Comparison of ENCODE assay signal across 8 cellular contexts in the genomic region with DNA sequence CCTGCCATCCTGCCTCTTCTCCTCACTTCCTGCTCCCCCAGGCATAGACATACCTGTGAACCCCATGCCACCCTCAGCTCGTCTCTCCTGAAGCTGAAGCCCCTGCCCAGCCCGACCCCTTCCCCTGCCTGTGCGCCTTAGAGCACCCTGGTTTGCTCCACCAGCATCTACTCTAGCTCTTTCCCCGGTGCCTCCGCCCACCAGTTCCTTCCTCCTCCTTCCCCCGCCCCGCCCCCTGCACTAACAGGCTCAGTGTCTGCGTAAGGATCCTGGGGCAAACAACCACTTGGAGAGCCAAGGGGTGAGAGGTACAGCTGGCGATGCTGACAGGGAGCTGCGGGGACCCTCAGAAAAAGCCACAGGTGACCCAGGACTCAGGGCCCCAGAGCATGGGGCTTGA. TPM values are rescaled to one million over a fixed set of nuclear protein-coding genes. Genes with fewer than 3 reads are reported as not detected.
DNase-seq lines count a peak whose midpoint lies in the region; ATAC-seq and TF ChIP-seq lines count a peak whose summit lies in the region.

No MANE protein-coding gene starts in this region.

- no peaks in the 10 kb centered on the region; a peak in 1 of 5 replicates for H3K9me3 Mint-ChIP-seq in H9
- no peaks in the 10 kb centered on the region for H3K9me3 Mint-ChIP-seq in central memory CD8-positive, alpha-beta T cell

- no peak overlapping the region for H2BK12ac ChIP-seq in H9 (ENCODE audit: insufficient read length, low read depth, low read length)

- H3K18ac ChIP-seq in H9 (ENCODE audit: insufficient read length, low read depth, low read length) = no peak overlapping the region

- no peaks in the 10 kb centered on the region for H3K79me2 ChIP-seq in H9 (ENCODE audit: insufficient read depth, low read length)

- no peak overlapping the region for H4K91ac ChIP-seq in H9 (ENCODE audit: insufficient read length, low read depth, low read length)

- H2BK5ac ChIP-seq in H9 (ENCODE audit: insufficient read length, low read length) = no peak overlapping the region

- no peak overlapping the region for H2AFZ ChIP-seq in H9 (ENCODE audit: low read length)

- H4K20me1 ChIP-seq in H9 (ENCODE audit: control insufficient read depth, insufficient read depth, insufficient read length) = no peaks in the 10 kb centered on the region

- H4K8ac ChIP-seq in H9 (replicated peaks; ENCODE audit: insufficient read length, low read depth, low read length) = no peak overlapping the region

- no peak overlapping the region for H2BK120ac ChIP-seq in H9 (ENCODE audit: low read depth, low read length, poor library complexity, severe bottlenecking)

- TF ChIP-seq CTCF in H9 (conservative IDR thresholded peaks at IDR 0.05) (no peak), WERI-Rb-1 (IDR thresholded peaks at IDR 0.05; ENCODE audit: low read depth, low read length) (no peak)

- no peak overlapping the region for H3K4me2 ChIP-seq in H9 (ENCODE audit: insufficient read depth, insufficient read length, low read length)

- peak overlapping the region in 1 of 3 experiments; percentile 62; a peak in 2 of 7 replicates for H3K27ac Mint-ChIP-seq in H9
- H3K27ac Mint-ChIP-seq in central memory CD8-positive, alpha-beta T cell (ENCODE audit: low read depth) = peak overlapping the region; percentile 44

- H3K4me1 ChIP-seq in H9 (ENCODE audit: insufficient read depth, low read length) = no peaks in the 10 kb centered on the region

- 0 out of 5 replicates have a peak overlapping the region, but pooled peaks of 1 of the 2 experiments have one; percentile 5 for H3K4me3 Mint-ChIP-seq in H9
- peak overlapping the region; percentile 65 for H3K4me3 Mint-ChIP-seq in central memory CD8-positive, alpha-beta T cell

- no peak overlapping the region for H3K23ac ChIP-seq in H9 (ENCODE audit: insufficient read length, low read depth, low read length)

- H3K9me3 ChIP-seq in H9 (ENCODE audit: control insufficient read depth, low read depth, low read length) (no peaks in the 10 kb centered on the region), WERI-Rb-1 (ENCODE audit: severe bottlenecking) (no peaks in the 10 kb centered on the region)

- WGBS in H9 (ENCODE audit: extremely low coverage, insufficient read length, low lambda C conversion rate) = no CpG with 5 or more reads among the region's 10 CpGs

- no peaks in the 10 kb centered on the region for H3K36me3 ChIP-seq in WERI-Rb-1

- H3T11ph ChIP-seq in H9 (ENCODE audit: low read length) = no peak overlapping the region

- H3K4ac ChIP-seq in H9 (ENCODE audit: low read depth, low read length) = no peak overlapping the region

- no peaks in the 10 kb centered on the region for H3K36me3 Mint-ChIP-seq in H9 (ENCODE audit: insufficient read depth in 1 of 3, low read depth in 3 of 3)
- peaks cover 2% of the 10 kb centered on the region for H3K36me3 Mint-ChIP-seq in central memory CD8-positive, alpha-beta T cell (ENCODE audit: insufficient read depth)

- no peak overlapping the region for H3K9ac ChIP-seq in H9 (ENCODE audit: extremely low read depth, insufficient read length, low read length)

- DNase-seq in H9 = peak; percentile 82
- DNase-seq in WERI-Rb-1 = peak; percentile 59
- no peak for DNase-seq in central memory CD8-positive, alpha-beta T cell (ENCODE audit: low spot score in 2 of 2)
- DNase-seq in stimulated activated CD4-positive, alpha-beta T cell treated with anti-CD3 and anti-CD28 coated beads, TNF-alpha, amount 100 ng/mL, for 1 hour (ENCODE audit: low read depth in 3 of 3, low spot score in 1 of 3) = peak; percentile 4 to 44 (median 27)
- DNase-seq in HT-29 (ENCODE audit: low spot score) = no peak

- no peak overlapping the region for H3K27ac ChIP-seq in H9 (ENCODE audit: insufficient read length, low read depth, low read length)
- no peak overlapping the region for H3K27ac ChIP-seq in WERI-Rb-1

- H4K5ac ChIP-seq in H9 (ENCODE audit: insufficient read length, low read depth, low read length) = no peak overlapping the region

- H3K56ac ChIP-seq in H9 (ENCODE audit: insufficient read length, low read depth, low read length) = no peak overlapping the region

- no peak overlapping the region for H2BK20ac ChIP-seq in H9 (ENCODE audit: low read depth, low read length, poor library complexity, severe bottlenecking)

- no peak overlapping the region for H3K4me3 ChIP-seq in WERI-Rb-1 (ENCODE audit: low read depth, low read length)

- no peaks in the 10 kb centered on the region for H3K79me1 ChIP-seq in H9 (ENCODE audit: insufficient read depth, low read depth, low read length, poor library complexity, severe bottlenecking)

- peak; percentile 71 for ATAC-seq in central memory CD8-positive, alpha-beta T cell (replicated peaks; ENCODE audit: extremely low read depth, poor library complexity, severe bottlenecking)
- ATAC-seq in GM19035 (IDR thresholded peaks at IDR 0.05; ENCODE audit: unreplicated experiment) (no peak), GM18868 (IDR thresholded peaks at IDR 0.05; ENCODE audit: unreplicated experiment) (no peak), GM18520 (IDR thresholded peaks at IDR 0.05; ENCODE audit: unreplicated experiment) (no peak)

- H2BK15ac ChIP-seq in H9 (ENCODE audit: low read depth, low read length) = no peak overlapping the region

- no peaks in the 10 kb centered on the region for H3K23me2 ChIP-seq in H9 (ENCODE audit: insufficient read length, low read depth, low read length, poor library complexity, severe bottlenecking)

- no peak overlapping the region for H2AK5ac ChIP-seq in H9 (ENCODE audit: insufficient read length, low read length)

- H3K27me3 ChIP-seq in H9 (ENCODE audit: insufficient read depth, low read length) (no peaks in the 10 kb centered on the region), WERI-Rb-1 (ENCODE audit: insufficient read depth, low read depth, severe bottlenecking) (no peaks in the 10 kb centered on the region)

- peaks cover 8 to 11% of the 10 kb centered on the region in 2 experiments for H3K4me1 Mint-ChIP-seq in H9
- peaks cover 10% of the 10 kb centered on the region for H3K4me1 Mint-ChIP-seq in central memory CD8-positive, alpha-beta T cell

- H3K14ac ChIP-seq in H9 (ENCODE audit: insufficient read depth, low read length) = no peak overlapping the region

- H3K27me3 Mint-ChIP-seq in H9 (ENCODE audit: low read depth) = peaks cover 54% of the 10 kb centered on the region
- peaks cover 22% of the 10 kb centered on the region for H3K27me3 Mint-ChIP-seq in central memory CD8-positive, alpha-beta T cell

RNA-seq across cellular contexts. Expression of a gene that starts 1.9 kb away (rescaled TPM):
- 0.33 TPM in 1 of 2 replicates, not detected in the other for total RNA-seq in H9 (2021)
- total RNA-seq in HT-29 (2014; rRNA removed; shearing (Covaris generic)) = 0.15 and 1.3 TPM in 2 replicates

RNA-seq across cellular contexts. Expression of a gene that starts 7.6 kb away (rescaled TPM):
- total RNA-seq in H9 (2021) = 0.31 and 0.33 TPM in 2 replicates
- 0.10 and 0.44 TPM in 2 replicates for total RNA-seq in HT-29 (2014; rRNA removed; shearing (Covaris generic))

RNA-seq across cellular contexts. Expression of a gene that starts 43.2 kb away (rescaled TPM):
- 0.13 and 0.18 TPM in 2 replicates for total RNA-seq in H9 (2021)
- 2.4 and 2.5 TPM in 2 replicates for total RNA-seq in HT-29 (2014; rRNA removed; shearing (Covaris generic))

Comparison
In these comparisons a context has a peak if more than half of its experiments do, and no peak if none do; other contexts are left out.
1. DNase-seq: peak in H9 (single experiment), WERI-Rb-1 (single experiment) and stimulated activated CD4-positive, alpha-beta T cell treated with anti-CD3 and anti-CD28 coated beads, TNF-alpha, amount 100 ng/mL, for 1 hour (3 of 3); none in central memory CD8-positive, alpha-beta T cell (0 of 2) and HT-29 (single experiment).